ENCODE assay signal across 8 cellular contexts in genomic region chr12:111445311-111446043, GRCh38. TPM values are rescaled to one million over a fixed set of nuclear protein-coding genes. Genes with fewer than 3 reads are reported as not detected.
DNase-seq lines count a peak whose midpoint lies in the region; ATAC-seq, FAIRE-seq and TF ChIP-seq lines count a peak whose summit lies in the region.

No MANE protein-coding gene starts in this region.

- no peak for TF ChIP-seq EP300 in GM12878 (IDR thresholded peaks at IDR 0.05; ENCODE audit: borderline replicate concordance in 1 of 2, control insufficient read depth in 1 of 2, low read depth in 2 of 2, low read length in 2 of 2)

- RAD21 ChIA-PET in GM12878 (lab: Charles Lee; ENCODE audit: unreplicated experiment), result interaction anchor here (0.8 to 22.6 kb wide), 7 partner anchors 11 to 147 kb away, joined by 3 to 804 read pairs (median 9); partner anchors contain the start of gene SH2B3

- H2AFZ ChIP-seq in GM12878 (ENCODE audit: control insufficient read depth, low read depth, low read length), result no peak overlapping the region

- peak overlapping the region; percentile 32 to 95 (median 94) for H3K27ac Mint-ChIP-seq in CD4-positive, CD25-positive, alpha-beta regulatory T cell

- H3K4me1 Mint-ChIP-seq in CD4-positive, CD25-positive, alpha-beta regulatory T cell, result peaks cover 5 to 81% (median 49%) of the 10 kb centered on the region in 4 donors

- TF ChIP-seq POLR2A in GM12878 (IDR thresholded peaks at IDR 0.05; ENCODE audit: low read depth, low read length), result no peak; the same call in 1 of the 2 replicates

- peaks cover 56% of the 10 kb centered on the region for H3K79me2 ChIP-seq in GM12878 (ENCODE audit: control insufficient read depth, insufficient read depth, low read length)

- SMC1A ChIA-PET in GM12878 (lab: Charles Lee; ENCODE audit: uncharacterized antibody, unreplicated experiment), result interaction anchor here (1.0 to 7.8 kb wide), 8 partner anchors 11 to 51 kb away, joined by 3 to 104 read pairs (median 45); partner anchors contain the start of gene SH2B3

- 12% methylated on average over 7 of the region's 7 CpGs for WGBS in GM12878 (ENCODE audit: insufficient coverage, insufficient replicate concordance, low lambda C conversion rate, missing lambda C conversion rate)

- no peaks in the 10 kb centered on the region for H3K27me3 ChIP-seq in CD4-positive, CD25-positive, alpha-beta regulatory T cell (ENCODE audit: control insufficient read depth, insufficient read depth, low read length)
- no peaks in the 10 kb centered on the region for H3K27me3 ChIP-seq in GM12878 (replicated peaks in 1 of 2; ENCODE audit: control insufficient read depth in 2 of 2, insufficient read depth in 2 of 2, low read length in 1 of 2)
- H3K27me3 ChIP-seq in muscle layer of duodenum (ENCODE audit: low read depth, low read length), result no peaks in the 10 kb centered on the region

- H3K4me3 Mint-ChIP-seq in CD4-positive, CD25-positive, alpha-beta regulatory T cell, result peak overlapping the region; percentile 15 to 83 (median 62)

- no peak overlapping the region for H3K9ac ChIP-seq in GM12878 (ENCODE audit: control insufficient read depth, insufficient read depth, low read length)

- in situ Hi-C loops in GM12878 (cut with MboI), result loop anchor here (5.0 to 25.0 kb wide), 3 partner anchors 43 to 1767 kb away; partner anchors contain the start of gene TPCN1

- TF ChIP-seq CTCF in GM12878 (IDR thresholded peaks at IDR 0.05 in 2 of 3, conservative IDR thresholded peaks at IDR 0.05 in 1 of 3; ENCODE audit: control insufficient read depth in 2 of 3, extremely low read depth in 1 of 3, insufficient read depth in 1 of 3, low read depth in 3 of 3, low read length in 3 of 3), result no peak

- H3K4me3 ChIP-seq in CD4-positive, CD25-positive, alpha-beta regulatory T cell (ENCODE audit: low read depth, low read length), result no peak overlapping the region
- no peak overlapping the region; the same call in 1 of the 2 replicates for H3K4me3 ChIP-seq in GM12878
- H3K4me3 ChIP-seq in muscle layer of duodenum (ENCODE audit: low read depth in 1 of 2, low read length in 2 of 2), result no peak overlapping the region

- POLR2A ChIA-PET in GM12878 (lab: Charles Lee), result interaction anchor here (0.6 to 7.1 kb wide), 10 partner anchors 11 to 839 kb away, joined by 3 to 80 read pairs (median 16); partner anchors contain the start of gene SH2B3

- no peak for FAIRE-seq in GM12878 (lab: Jason Lieb, UNC)

- H3K27me3 Mint-ChIP-seq in CD4-positive, CD25-positive, alpha-beta regulatory T cell, result no peaks in the 10 kb centered on the region

- peaks cover 2% of the 10 kb centered on the region; the same call in 1 of the 2 replicates for H4K20me1 ChIP-seq in GM12878 (ENCODE audit: control insufficient read depth, insufficient read depth)

- no peaks in the 10 kb centered on the region for H3K9me3 Mint-ChIP-seq in CD4-positive, CD25-positive, alpha-beta regulatory T cell

- CTCF ChIA-PET in GM12878 (lab: Yijun Ruan, JAX), result interaction anchor here (0.6 to 27.3 kb wide), 8 partner anchors 11 to 131 kb away, joined by 3 to 1117 read pairs (median 3); partner anchors contain the start of gene SH2B3

- H3K4me1 ChIP-seq in CD4-positive, CD25-positive, alpha-beta regulatory T cell (ENCODE audit: control insufficient read depth, insufficient read depth, low read length, poor library complexity, severe bottlenecking), result peaks cover 41% of the 10 kb centered on the region
- H3K4me1 ChIP-seq in GM12878 (ENCODE audit: control insufficient read depth, insufficient read depth, low read length), result peaks cover 86% of the 10 kb centered on the region
- H3K4me1 ChIP-seq in muscle layer of duodenum (ENCODE audit: control insufficient read depth in 1 of 2, insufficient read depth in 2 of 2, low read length in 2 of 2), result peaks cover 29 to 61% of the 10 kb centered on the region in 2 donors

- peaks cover 37% of the 10 kb centered on the region for H3K36me3 ChIP-seq in CD4-positive, CD25-positive, alpha-beta regulatory T cell (ENCODE audit: control insufficient read depth, insufficient read depth, low read length)
- H3K36me3 ChIP-seq in GM12878 (ENCODE audit: control insufficient read depth in 2 of 2, insufficient read depth in 2 of 2, low read length in 1 of 2) (peaks cover 32 to 53% of the 10 kb centered on the region in 2 experiments), muscle layer of duodenum (ENCODE audit: control insufficient read depth in 1 of 2, insufficient read depth in 2 of 2, low read length in 2 of 2) (peaks cover 45 to 57% of the 10 kb centered on the region in 2 donors)

- no peaks in the 10 kb centered on the region for H3K9me3 ChIP-seq in CD4-positive, CD25-positive, alpha-beta regulatory T cell (ENCODE audit: control insufficient read depth in 2 of 2, low read length in 2 of 2)
- H3K9me3 ChIP-seq in GM12878 (replicated peaks; ENCODE audit: control insufficient read depth, insufficient read depth, low read length), result no peaks in the 10 kb centered on the region
- H3K9me3 ChIP-seq in muscle layer of duodenum (ENCODE audit: control insufficient read depth in 1 of 2, low read length in 2 of 2), result no peaks in the 10 kb centered on the region

- peak in 1 of 2 donors; percentile 3 for ATAC-seq in CD4-positive, CD25-positive, alpha-beta regulatory T cell (ENCODE audit: low read depth in 2 of 2)
- ATAC-seq in HG02885 (IDR thresholded peaks at IDR 0.05; ENCODE audit: poor library complexity, unreplicated experiment), result peak; percentile 14
- ATAC-seq in GM12878, result peak; percentile 29
- ATAC-seq in HG03196 (IDR thresholded peaks at IDR 0.05; ENCODE audit: unreplicated experiment), result no peak

- BruUV-seq in GM12878 (replicated peaks; lab: Mats Ljungman, UMichigan), result no TSS peak

- intact Hi-C loops in GM12878 (cut with micrococcal nuclease; ENCODE audit: unreplicated experiment), result loop anchor here (1.0 kb wide), 1 partner anchor 15 kb away; no protein-coding TSS in a partner anchor

- peak overlapping the region; percentile 81 for H3K27ac ChIP-seq in CD4-positive, CD25-positive, alpha-beta regulatory T cell (ENCODE audit: insufficient read depth, low read length, poor library complexity, severe bottlenecking)
- H3K27ac ChIP-seq in GM12878 (ENCODE audit: control insufficient read depth, insufficient read depth), result peak overlapping the region; percentile 63
- peak overlapping the region; percentile 45 for H3K27ac ChIP-seq in muscle layer of duodenum (ENCODE audit: low read length)

- peak overlapping the region; percentile 78 for H3K4me2 ChIP-seq in GM12878 (ENCODE audit: control insufficient read depth, insufficient read depth)

- peaks cover 35% of the 10 kb centered on the region for H3K36me3 Mint-ChIP-seq in CD4-positive, CD25-positive, alpha-beta regulatory T cell

- TF ChIP-seq RAD21 in GM12878 (IDR thresholded peaks at IDR 0.05; ENCODE audit: insufficient read depth, low read depth, low read length), result no peak

- DNase-seq in CD4-positive, CD25-positive, alpha-beta regulatory T cell, result no peak
- DNase-seq in GM12878 (ENCODE audit: low read depth, low spot score), result no peak
- no peak for DNase-seq in NCI-H1417 (lab: John Stamatoyannopoulos, UW)
- no peak for DNase-seq in SKM-1 (lab: John Stamatoyannopoulos, UW; ENCODE audit: unreplicated experiment)
- DNase-seq in 8988T, result no peak

TF ChIP-seq in GM12878, 131 proteins besides CTCF, POLR2A, EP300 and RAD21 (continues in another document):
- TF ChIP-seq IRF3 (IDR thresholded peaks at IDR 0.05) (0 out of 2 replicates have a peak, but pooled peaks have one; percentile 3), CHD2 (IDR thresholded peaks at IDR 0.05; ENCODE audit: borderline replicate concordance, low read depth, low read length) (no peak)

RNA-seq across cellular contexts. Expression of gene SH2B3, which starts 39.8 kb away (rescaled TPM):
- 25.7 TPM for total RNA-seq in CD4-positive, CD25-positive, alpha-beta regulatory T cell
- polyA plus RNA-seq in CD4-positive, CD25-positive, alpha-beta regulatory T cell, result 1 to 10 TPM; 1.6 to 5.3 (median 3.8) TPM
- total RNA-seq in GM12878 (2013; cell fraction: nucleolus; rRNA removed), result 28.3 and 28.4 TPM in 2 replicates
- 32.3 and 32.5 TPM in 2 replicates for total RNA-seq in GM12878 (2014; rRNA removed)
- 25.3 and 27.6 TPM in 2 replicates for total RNA-seq in GM12878 (2014; rRNA removed; fragmentation: Illumina TruSeq; extraction: Trizol)
- 43.2 and 46.4 TPM in 2 replicates for total RNA-seq in GM12878 (2021)
- polyA plus RNA-seq in GM12878 (2011; ENCODE audit: low read depth), result 18.6 TPM
- 15.0 and 19.1 TPM in 2 replicates for polyA plus RNA-seq in GM12878 (2011; rRNA removed)
- polyA plus RNA-seq in GM12878 (2011; cell fraction: cytosol; rRNA removed), result 19.4 and 21.7 TPM in 2 replicates
- polyA plus RNA-seq in GM12878 (2011; cell fraction: nucleus; rRNA removed), result 18.9 and 27.2 TPM in 2 replicates
- 18.0 and 25.3 TPM in 2 replicates for polyA plus RNA-seq in GM12878 (2012)
- 35.6 and 38.3 TPM in 2 replicates for polyA plus RNA-seq in GM12878 (2014; fragmentation: Illumina TruSeq; extraction: Trizol)
- 1 to 10 TPM; 5.8 to 8.5 TPM for polyA plus RNA-seq in GM12878 (2014; fragmentation: Nextera tagmentation; extraction: Ambion mirVana)
- 28.1 and 31.0 TPM in 2 replicates for polyA plus RNA-seq in GM12878 (2014; rRNA removed)
- 10 to 100 TPM in 1 of 2 experiments, 1 to 10 TPM in 1; 9.1 to 11.9 TPM for polyA plus RNA-seq in GM12878 (2016; fragmentation: Nextera tagmentation; extraction: Ambion mirVana)
- 15.0 and 18.0 TPM in 2 replicates for polyA minus RNA-seq in GM12878 (2011; rRNA and poly(A)+ RNA removed)
- polyA minus RNA-seq in GM12878 (2011; cell fraction: cytosol; rRNA and poly(A)+ RNA removed), result 11.4 and 13.1 TPM in 2 replicates
- polyA minus RNA-seq in GM12878 (2011; cell fraction: nucleus; rRNA and poly(A)+ RNA removed), result 4.8 and 11.5 TPM in 2 replicates
